17 cellular contexts compared by ENCODE assay signal in genomic region chr2:12579018-12579417, GRCh38.
A peak's percentile ranks its signal among the peaks of the same experiment; 100 is the strongest.
DNase-seq lines count a peak whose midpoint lies in the region; ATAC-seq and TF ChIP-seq lines count a peak whose summit lies in the region.
"Had no signal": no experiment of that assay in that cellular context is flagged by ENCODE, and none has a peak within 500 bp of the region (broad histone marks: within the 10 kb centered on the region; RNA-seq: fewer than 3 reads in every experiment).

No MANE protein-coding gene starts in this region.

- H3K4me1 ChIP-seq in mammary epithelial cell (ENCODE audit: insufficient read depth, low read length), result no peaks in the 10 kb centered on the region
- H3K4me1 ChIP-seq in breast epithelium, result no peaks in the 10 kb centered on the region
- no peaks in the 10 kb centered on the region for H3K4me1 ChIP-seq in esophagus squamous epithelium
- H3K4me1 ChIP-seq: BLaER1 had no signal

- H3K79me2 ChIP-seq in mammary epithelial cell (ENCODE audit: insufficient read depth, low read length), result no peaks in the 10 kb centered on the region

- TF ChIP-seq CTCF in mammary epithelial cell (conservative IDR thresholded peaks at IDR 0.05 in 1 of 2, IDR thresholded peaks at IDR 0.05 in 1 of 2; ENCODE audit: extremely low read depth in 1 of 2, insufficient read depth in 1 of 2, low read depth in 1 of 2, low read length in 2 of 2) (no peak), breast epithelium (IDR thresholded peaks at IDR 0.05) (no peak), esophagus squamous epithelium (IDR thresholded peaks at IDR 0.05) (no peak), foreskin fibroblast (IDR thresholded peaks at IDR 0.05; ENCODE audit: low read depth, low read length) (no peak)

- ATAC-seq in activated naive CD8-positive, alpha-beta T cell treated with anti-CD3 and anti-CD28 coated beads, Interleukin-2, amount 50 U/mL, for 24 hours, result peak; percentile 79
- no peak for ATAC-seq in GM19023 (IDR thresholded peaks at IDR 0.05; ENCODE audit: unreplicated experiment)
- ATAC-seq: HepG2 had no signal

- 80% methylated on average over 1 of the region's 1 CpG for WGBS in mammary epithelial cell (ENCODE audit: low coverage, missing lambda C conversion rate)
- WGBS in esophagus squamous epithelium, 2 donors, result 80 to 92% methylated on average over 1 of the region's 1 CpG

- H3K9ac ChIP-seq in mammary epithelial cell (ENCODE audit: insufficient read depth, low read length), result no peak overlapping the region
- H3K9ac ChIP-seq: BLaER1 had no signal

- H3K4me2 ChIP-seq in mammary epithelial cell (ENCODE audit: insufficient read depth, low read depth, low read length), result no peak overlapping the region
- H3K4me2 ChIP-seq: BLaER1, PC-9 had no signal

- peaks cover 5% of the 10 kb centered on the region for H3K4me1 Mint-ChIP-seq in activated naive CD8-positive, alpha-beta T cell treated with anti-CD3 and anti-CD28 coated beads, Interleukin-2, amount 50 U/mL, for 24 hours

- intact Hi-C loops in mammary epithelial cell (cut with micrococcal nuclease) (no loop called here), breast epithelium (cut with DNase I; ENCODE audit: low total_unique reads) (no loop called here), esophagus squamous epithelium (cut with DNase I) (no loop called here)

- H3K4me3 ChIP-seq in mammary epithelial cell (replicated peaks in 1 of 3; ENCODE audit: insufficient read depth in 1 of 3, low read depth in 2 of 3, low read length in 3 of 3) (no peak overlapping the region), breast epithelium (no peak overlapping the region), esophagus squamous epithelium (no peak overlapping the region), foreskin fibroblast (ENCODE audit: low read depth in 1 of 2, low read length in 2 of 2) (no peak overlapping the region)
- H3K4me3 ChIP-seq: BLaER1, PC-9 had no signal

- TF ChIP-seq POLR2A in breast epithelium (IDR thresholded peaks at IDR 0.05) (no peak), esophagus squamous epithelium (IDR thresholded peaks at IDR 0.05) (no peak)

- H3K27ac ChIP-seq in mammary epithelial cell (ENCODE audit: insufficient read depth, low read depth, low read length), result no peak overlapping the region
- no peak overlapping the region for H3K27ac ChIP-seq in breast epithelium
- H3K27ac ChIP-seq in esophagus squamous epithelium, result no peak overlapping the region
- H3K27ac ChIP-seq: BLaER1, PC-9 had no signal

- no peaks in the 10 kb centered on the region for H3K36me3 ChIP-seq in mammary epithelial cell (ENCODE audit: insufficient read depth, low read length)
- no peaks in the 10 kb centered on the region for H3K36me3 ChIP-seq in breast epithelium
- no peaks in the 10 kb centered on the region for H3K36me3 ChIP-seq in esophagus squamous epithelium
- H3K36me3 ChIP-seq: BLaER1 had no signal

- H3K9me3 ChIP-seq in mammary epithelial cell (replicated peaks; ENCODE audit: insufficient read depth, low read length) (no peaks in the 10 kb centered on the region), breast epithelium (no peaks in the 10 kb centered on the region), esophagus squamous epithelium (no peaks in the 10 kb centered on the region)
- H3K9me3 ChIP-seq: BLaER1 had no signal

- no peak overlapping the region for H3K4me3 Mint-ChIP-seq in activated naive CD8-positive, alpha-beta T cell treated with anti-CD3 and anti-CD28 coated beads, Interleukin-2, amount 50 U/mL, for 24 hours
- H3K4me3 Mint-ChIP-seq: CD4-positive, alpha-beta memory T cell had no signal

- in situ Hi-C loops in mammary epithelial cell (cut with MboI; ENCODE audit: low sequenced_read_pairs in 2 of 2), result no loop called here

- no peaks in the 10 kb centered on the region for H3K27me3 Mint-ChIP-seq in activated naive CD8-positive, alpha-beta T cell treated with anti-CD3 and anti-CD28 coated beads, Interleukin-2, amount 50 U/mL, for 24 hours
- H3K27me3 Mint-ChIP-seq: CD4-positive, alpha-beta memory T cell had no signal

- H3K36me3 Mint-ChIP-seq in activated naive CD8-positive, alpha-beta T cell treated with anti-CD3 and anti-CD28 coated beads, Interleukin-2, amount 50 U/mL, for 24 hours (ENCODE audit: low read depth), result no peaks in the 10 kb centered on the region
- H3K36me3 Mint-ChIP-seq: CD4-positive, alpha-beta memory T cell had no signal

- no peak overlapping the region for H3K27ac Mint-ChIP-seq in activated naive CD8-positive, alpha-beta T cell treated with anti-CD3 and anti-CD28 coated beads, Interleukin-2, amount 50 U/mL, for 24 hours
- H3K27ac Mint-ChIP-seq: CD4-positive, alpha-beta memory T cell had no signal

- H3K9me3 Mint-ChIP-seq in activated naive CD8-positive, alpha-beta T cell treated with anti-CD3 and anti-CD28 coated beads, Interleukin-2, amount 50 U/mL, for 24 hours, result no peaks in the 10 kb centered on the region
- H3K9me3 Mint-ChIP-seq: CD4-positive, alpha-beta memory T cell had no signal

- H2AFZ ChIP-seq in mammary epithelial cell (ENCODE audit: low read depth, low read length), result no peak overlapping the region
- H2AFZ ChIP-seq: PC-9 had no signal

- dilution Hi-C loops in mammary epithelial cell (cut with HindIII; ENCODE audit: low sequenced_read_pairs), result no loop called here

- CTCF ChIA-PET in mammary epithelial cell (lab: Charles Lee; ENCODE audit: low non-redundant PET), result interaction anchor here (0.6 kb wide), 1 partner anchor 139 kb away, joined by 4 read pairs; no protein-coding TSS in a partner anchor

- BruUV-seq in mammary epithelial cell (replicated peaks; lab: Mats Ljungman, UMichigan), result no TSS peak

- H3K27me3 ChIP-seq in mammary epithelial cell (ENCODE audit: insufficient read depth, low read length), result no peaks in the 10 kb centered on the region
- H3K27me3 ChIP-seq in breast epithelium, result no peaks in the 10 kb centered on the region
- no peaks in the 10 kb centered on the region for H3K27me3 ChIP-seq in esophagus squamous epithelium
- H3K27me3 ChIP-seq: BLaER1 had no signal

- DNase-seq in mammary epithelial cell (peak; percentile 25), breast epithelium (ENCODE audit: low spot score in 2 of 2) (no peak), kidney tubule cell (ENCODE audit: low spot score) (peak; percentile 62), esophagus squamous epithelium (lab: John Stamatoyannopoulos, UW) (no peak), foreskin fibroblast (no peak)
- no peak for DNase-seq in activated naive CD8-positive, alpha-beta T cell treated with anti-CD3 and anti-CD28 coated beads, Interleukin-2, amount 50 U/mL, for 24 hours
- DNase-seq: Calu3; CD4-positive, alpha-beta memory T cell; EL; KG1; NCI-H187 treated with DMSO at 0.1 percent for 48 hours; NCI-H345; NCI-H526; PC-9 had no signal

- no peaks in the 10 kb centered on the region for H4K20me1 ChIP-seq in mammary epithelial cell (ENCODE audit: insufficient read depth, low read length)
- H4K20me1 ChIP-seq: BLaER1 had no signal

Comparison
In these comparisons a context has a peak if more than half of its experiments do, and no peak if none do; other contexts are left out.
1. DNase-seq: peak in mammary epithelial cell (single experiment) and kidney tubule cell (single experiment); none in breast epithelium (0 of 2), activated naive CD8-positive, alpha-beta T cell treated with anti-CD3 and anti-CD28 coated beads, Interleukin-2, amount 50 U/mL, for 24 hours (single experiment), esophagus squamous epithelium (single experiment) and foreskin fibroblast (0 of 2).